In the genomic region with DNA sequence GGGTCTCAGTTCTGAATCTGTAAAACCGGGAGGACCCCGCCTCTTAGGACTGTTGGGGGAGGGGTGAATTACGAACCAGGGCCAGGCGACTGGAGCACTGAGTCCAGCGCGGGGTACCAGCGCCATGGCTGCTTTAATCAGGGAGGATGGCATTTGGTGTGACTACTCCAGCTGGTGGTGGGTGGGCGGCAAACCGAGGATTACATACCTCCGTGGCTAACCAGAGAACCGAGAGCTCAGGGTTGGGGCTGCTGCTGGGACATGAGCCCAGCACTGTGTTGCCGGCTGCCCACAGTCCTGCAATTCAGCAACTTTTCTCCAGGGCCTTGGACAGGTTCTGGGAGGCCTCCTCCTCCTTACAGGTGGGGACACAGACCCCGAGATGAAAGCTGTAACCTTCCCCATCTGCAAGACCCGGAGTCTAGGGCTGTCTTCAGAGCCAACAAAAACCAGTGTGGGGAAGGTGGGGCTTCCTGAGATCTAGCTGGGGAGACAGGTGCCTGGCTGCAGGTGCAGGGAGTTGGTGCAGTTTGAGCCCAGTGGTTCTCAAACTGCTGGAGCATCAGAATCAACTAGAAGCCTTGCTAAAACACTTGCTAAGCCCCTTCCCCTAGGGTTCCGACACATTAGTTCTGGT, we compare ENCODE assay signal across 12 cellular contexts.
A peak's percentile ranks its signal among the peaks of the same experiment; 100 is the strongest.
DNase-seq lines count a peak whose midpoint lies in the region; ATAC-seq and TF ChIP-seq lines count a peak whose summit lies in the region.
"Had no signal": no experiment of that assay in that cellular context is flagged by ENCODE, and none has a peak within 500 bp of the region (broad histone marks: within the 10 kb centered on the region; RNA-seq: fewer than 3 reads in every experiment).

No MANE protein-coding gene starts in this region.

- peak overlapping the region; percentile 63; the same call in 1 of the 2 replicates for H3K4me3 ChIP-seq in GM23338
- no peak overlapping the region for H3K4me3 ChIP-seq in KMS-11 (IDR thresholded peaks at IDR 0.05; ENCODE audit: insufficient read depth, low read depth, low read length)
- H3K4me3 ChIP-seq: MG63 had no signal

- H3K27me3 Mint-ChIP-seq in GM23338 (ENCODE audit: insufficient read depth, low read depth, poor library complexity), result peaks cover 78% of the 10 kb centered on the region
- peaks cover 96% of the 10 kb centered on the region for H3K27me3 Mint-ChIP-seq in neural crest cell (ENCODE audit: low read depth)

- TF ChIP-seq CTCF in GM23338 (conservative IDR thresholded peaks at IDR 0.05; ENCODE audit: low read depth in 2 of 2) (no peak), KMS-11 (conservative IDR thresholded peaks at IDR 0.05; ENCODE audit: low read depth, low read length) (no peak), neural crest cell (conservative IDR thresholded peaks at IDR 0.05) (no peak)

- H3K9ac ChIP-seq in KMS-11, result no peak overlapping the region; the same call in 1 of the 2 replicates
- H3K9ac ChIP-seq: SK-N-SH had no signal

- H3K36me3 ChIP-seq in GM23338 (ENCODE audit: insufficient read depth), result no peaks in the 10 kb centered on the region
- H3K36me3 ChIP-seq in KMS-11 (ENCODE audit: insufficient read depth), result no peaks in the 10 kb centered on the region
- H3K36me3 ChIP-seq: BE2C, MG63 had no signal

- H3F3A ChIP-seq in GM23338 (replicated peaks; ENCODE audit: low read depth), result no peaks in the 10 kb centered on the region

- no peaks in the 10 kb centered on the region; the same call in 2 of the 3 replicates for H3K9me3 Mint-ChIP-seq in GM23338
- no peaks in the 10 kb centered on the region for H3K9me3 Mint-ChIP-seq in neural crest cell

- H3K4me1 Mint-ChIP-seq in GM23338 (peaks cover 26% of the 10 kb centered on the region), neural crest cell (peaks cover 29% of the 10 kb centered on the region)

- no peaks in the 10 kb centered on the region; the same call in 1 of the 2 replicates for H4K20me1 ChIP-seq in GM23338 (replicated peaks; ENCODE audit: insufficient read depth)
- no peaks in the 10 kb centered on the region for H4K20me1 ChIP-seq in KMS-11 (ENCODE audit: insufficient read depth)

- H3K4me1 ChIP-seq in GM23338 (ENCODE audit: insufficient read depth), result peaks cover 18% of the 10 kb centered on the region
- H3K4me1 ChIP-seq in KMS-11 (ENCODE audit: low read depth, poor library complexity, severe bottlenecking), result peaks cover 14% of the 10 kb centered on the region
- H3K4me1 ChIP-seq: BE2C had no signal

- DNase-seq in GM23338 (ENCODE audit: low spot score), result no peak
- peak; percentile 56 for DNase-seq in RPMI8226
- DNase-seq in neural crest cell (ENCODE audit: low read depth, low spot score), result no peak
- no peak for DNase-seq in ureter (ENCODE audit: low spot score)
- no peak for DNase-seq in posterior vena cava (ENCODE audit: low spot score)
- DNase-seq in midbrain (lab: John Stamatoyannopoulos, UW), result no peak
- DNase-seq in HT-29 (ENCODE audit: low spot score), result no peak
- DNase-seq: GF-D8 had no signal

- no peak for ATAC-seq in GM23338

- H3K4me2 ChIP-seq in GM23338, result peak overlapping the region; percentile 93; the same call in 1 of the 2 replicates
- H3K4me2 ChIP-seq in KMS-11, result peak overlapping the region; percentile 89

- H3K36me3 Mint-ChIP-seq in GM23338 (ENCODE audit: low read depth) (no peaks in the 10 kb centered on the region), neural crest cell (ENCODE audit: low read depth) (no peaks in the 10 kb centered on the region)

- peaks cover 97% of the 10 kb centered on the region for H3K27me3 ChIP-seq in GM23338 (ENCODE audit: insufficient read depth)
- H3K27me3 ChIP-seq in KMS-11 (ENCODE audit: insufficient read depth, low read depth), result peaks cover 21% of the 10 kb centered on the region

- H3K4me3 Mint-ChIP-seq in GM23338, result no peak overlapping the region; the same call in 2 of the 3 replicates
- H3K4me3 Mint-ChIP-seq in neural crest cell, result peak overlapping the region; percentile 31

- no peak overlapping the region for H2AFZ ChIP-seq in GM23338
- H2AFZ ChIP-seq in KMS-11 (ENCODE audit: low read depth), result peak overlapping the region; percentile 66

- H3K9me2 ChIP-seq in GM23338 (ENCODE audit: insufficient read depth), result no peaks in the 10 kb centered on the region
- H3K9me2 ChIP-seq: SK-N-SH had no signal

- H3K27ac Mint-ChIP-seq in GM23338 (no peak overlapping the region), neural crest cell (ENCODE audit: unreplicated experiment) (no peak overlapping the region)

- intact Hi-C loops in posterior vena cava (cut with DNase I), result loop anchor here (2.0 to 10.0 kb wide), 4 partner anchors 207 to 527 kb away; no protein-coding TSS in a partner anchor

- H3K27ac ChIP-seq in GM23338 (ENCODE audit: low read depth), result no peak overlapping the region
- no peak overlapping the region for H3K27ac ChIP-seq in KMS-11

- H3K79me2 ChIP-seq in GM23338 (replicated peaks; ENCODE audit: insufficient read depth), result no peaks in the 10 kb centered on the region
- H3K79me2 ChIP-seq in KMS-11 (ENCODE audit: insufficient read depth, low read depth), result no peaks in the 10 kb centered on the region

TF ChIP-seq in GM23338, 12 proteins besides CTCF, POLR2A, EP300 and RAD21 (continues in another document):
- TF ChIP-seq NANOG (IDR thresholded peaks at IDR 0.05; ENCODE audit: borderline replicate concordance) (no peak), POLR2AphosphoS5 (IDR thresholded peaks at IDR 0.05; ENCODE audit: low read depth) (no peak), STAT1 (IDR thresholded peaks at IDR 0.05; ENCODE audit: unreplicated experiment) (no peak), EZH2phosphoT487 (IDR thresholded peaks at IDR 0.05; ENCODE audit: unreplicated experiment) (no peak), JUNB (IDR thresholded peaks at IDR 0.05; ENCODE audit: unreplicated experiment) (no peak), ZNF331 (CRISPR knock-in tag; IDR thresholded peaks at IDR 0.05; ENCODE audit: low read depth) (no peak), ZNF114 (CRISPR knock-in tag; IDR thresholded peaks at IDR 0.05) (no peak), EZH2 (IDR thresholded peaks at IDR 0.05; ENCODE audit: low read depth, unreplicated experiment) (no peak)
- TF ChIP-seq, protein P1, sequence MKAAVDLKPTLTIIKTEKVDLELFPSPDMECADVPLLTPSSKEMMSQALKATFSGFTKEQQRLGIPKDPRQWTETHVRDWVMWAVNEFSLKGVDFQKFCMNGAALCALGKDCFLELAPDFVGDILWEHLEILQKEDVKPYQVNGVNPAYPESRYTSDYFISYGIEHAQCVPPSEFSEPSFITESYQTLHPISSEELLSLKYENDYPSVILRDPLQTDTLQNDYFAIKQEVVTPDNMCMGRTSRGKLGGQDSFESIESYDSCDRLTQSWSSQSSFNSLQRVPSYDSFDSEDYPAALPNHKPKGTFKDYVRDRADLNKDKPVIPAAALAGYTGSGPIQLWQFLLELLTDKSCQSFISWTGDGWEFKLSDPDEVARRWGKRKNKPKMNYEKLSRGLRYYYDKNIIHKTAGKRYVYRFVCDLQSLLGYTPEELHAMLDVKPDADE (IDR thresholded peaks at IDR 0.05), result no peak
